ENCODE assay signal across 25 cellular contexts in the genomic region with DNA sequence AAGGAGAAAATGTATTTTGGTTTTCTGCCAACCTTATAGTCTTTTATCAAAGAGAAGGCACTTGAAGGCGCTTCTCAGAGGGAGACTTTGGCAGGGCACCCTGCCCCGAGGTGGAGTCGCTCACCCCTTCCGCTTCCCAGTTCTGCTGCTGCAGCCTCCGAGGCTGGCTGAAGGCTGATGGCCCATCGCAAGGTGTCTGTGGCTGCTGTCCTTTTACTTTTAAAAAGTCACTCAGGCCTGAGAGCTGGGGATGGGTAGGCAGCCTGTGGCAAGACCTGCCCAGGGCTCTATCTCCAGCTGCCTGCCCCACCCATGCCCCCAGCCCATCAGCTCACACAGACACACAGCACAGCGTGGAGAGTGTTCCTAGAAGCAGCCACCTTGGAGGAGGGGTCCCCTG.
DNase-seq lines count a peak whose midpoint lies in the region; ATAC-seq and TF ChIP-seq lines count a peak whose summit lies in the region.
"Had no signal": no experiment of that assay in that cellular context is flagged by ENCODE, and none has a peak within 500 bp of the region (broad histone marks: within the 10 kb centered on the region; RNA-seq: fewer than 3 reads in every experiment).

No MANE protein-coding gene starts in this region.

- H3K4me1 Mint-ChIP-seq in activated CD8-positive, alpha-beta T cell treated with anti-CD3 and anti-CD28 coated beads, Interleukin-2, amount 10 ng/mL, durations not matched to agents 7 days and 5 days (ENCODE audit: low read depth) = peaks cover 29% of the 10 kb centered on the region
- peaks cover 22% of the 10 kb centered on the region for H3K4me1 Mint-ChIP-seq in activated CD8-positive, alpha-beta T cell treated with anti-CD3 and anti-CD28 coated beads for 36 hours (ENCODE audit: low read depth)
- H3K4me1 Mint-ChIP-seq in naive thymus-derived CD8-positive, alpha-beta T cell = peaks cover 6 to 26% (median 18%) of the 10 kb centered on the region in 4 donors

- no peak overlapping the region for H3K27ac Mint-ChIP-seq in activated CD8-positive, alpha-beta T cell treated with anti-CD3 and anti-CD28 coated beads, Interleukin-2, amount 10 ng/mL, durations not matched to agents 7 days and 5 days
- no peak overlapping the region for H3K27ac Mint-ChIP-seq in activated CD8-positive, alpha-beta T cell treated with anti-CD3 and anti-CD28 coated beads for 36 hours
- no peak overlapping the region for H3K27ac Mint-ChIP-seq in naive thymus-derived CD8-positive, alpha-beta T cell
- H3K27ac Mint-ChIP-seq: CD4-positive, CD25-positive, alpha-beta regulatory T cell had no signal

- CTCF ChIA-PET in activated CD8-positive, alpha-beta T cell treated with anti-CD3 and anti-CD28 coated beads, Interleukin-2, amount 10 ng/mL, durations not matched to agents 7 days and 5 days (lab: Charles Lee) = no interaction called here
- CTCF ChIA-PET in activated CD8-positive, alpha-beta T cell treated with anti-CD3 and anti-CD28 coated beads for 36 hours (lab: Charles Lee) = no interaction called here

- POLR2A ChIA-PET in activated CD8-positive, alpha-beta T cell treated with anti-CD3 and anti-CD28 coated beads, Interleukin-2, amount 10 ng/mL, durations not matched to agents 7 days and 5 days (lab: Charles Lee) = no interaction called here
- POLR2A ChIA-PET in activated CD8-positive, alpha-beta T cell treated with anti-CD3 and anti-CD28 coated beads for 36 hours (lab: Charles Lee) = no interaction called here
- POLR2A ChIA-PET in naive thymus-derived CD8-positive, alpha-beta T cell (lab: Charles Lee) = no interaction called here

- DNase-seq in activated CD8-positive, alpha-beta T cell treated with anti-CD3 and anti-CD28 coated beads, Interleukin-2, amount 10 ng/mL, durations not matched to agents 7 days and 5 days = peak; percentile 17
- DNase-seq in activated CD8-positive, alpha-beta T cell treated with anti-CD3 and anti-CD28 coated beads for 36 hours = no peak
- DNase-seq in NCI-H1092 (lab: John Stamatoyannopoulos, UW) (peak; percentile 14), sciatic nerve (ENCODE audit: low spot score) (peak; percentile 10), T-helper 1 cell (no peak)
- DNase-seq in naive thymus-derived CD8-positive, alpha-beta T cell = no peak
- DNase-seq: CD4-positive, CD25-positive, alpha-beta regulatory T cell; DMS153; GM23248; H7; IMR-90; KG1; MG63; NCI-H1417; NCI-H1694; NCI-H2081 treated with DMSO at 0.1 percent for 48 hours; NCI-H2171; NCI-H345; NCI-H524; NCI-H774; PC-9; SJCRH30 had no signal

- H3K36me3 Mint-ChIP-seq in activated CD8-positive, alpha-beta T cell treated with anti-CD3 and anti-CD28 coated beads, Interleukin-2, amount 10 ng/mL, durations not matched to agents 7 days and 5 days (ENCODE audit: low read depth) = no peaks in the 10 kb centered on the region
- no peaks in the 10 kb centered on the region for H3K36me3 Mint-ChIP-seq in activated CD8-positive, alpha-beta T cell treated with anti-CD3 and anti-CD28 coated beads for 36 hours (ENCODE audit: low read depth)
- no peaks in the 10 kb centered on the region for H3K36me3 Mint-ChIP-seq in naive thymus-derived CD8-positive, alpha-beta T cell
- H3K36me3 Mint-ChIP-seq: CD4-positive, CD25-positive, alpha-beta regulatory T cell had no signal

- no peak for ATAC-seq in activated CD8-positive, alpha-beta T cell treated with anti-CD3 and anti-CD28 coated beads, Interleukin-2, amount 10 ng/mL, durations not matched to agents 7 days and 5 days
- no peak for ATAC-seq in activated CD8-positive, alpha-beta T cell treated with anti-CD3 and anti-CD28 coated beads for 36 hours
- no peak for ATAC-seq in sciatic nerve
- no peak for ATAC-seq in HG02759 (IDR thresholded peaks at IDR 0.05; ENCODE audit: unreplicated experiment)
- no peak for ATAC-seq in naive thymus-derived CD8-positive, alpha-beta T cell
- ATAC-seq: Right ventricle myocardium inferior had no signal

- H3K9me3 Mint-ChIP-seq in activated CD8-positive, alpha-beta T cell treated with anti-CD3 and anti-CD28 coated beads, Interleukin-2, amount 10 ng/mL, durations not matched to agents 7 days and 5 days (ENCODE audit: insufficient read depth) = no peaks in the 10 kb centered on the region
- H3K9me3 Mint-ChIP-seq in activated CD8-positive, alpha-beta T cell treated with anti-CD3 and anti-CD28 coated beads for 36 hours = no peaks in the 10 kb centered on the region
- H3K9me3 Mint-ChIP-seq in naive thymus-derived CD8-positive, alpha-beta T cell = no peaks in the 10 kb centered on the region
- H3K9me3 Mint-ChIP-seq: CD4-positive, CD25-positive, alpha-beta regulatory T cell had no signal

- no peaks in the 10 kb centered on the region for H3K27me3 Mint-ChIP-seq in activated CD8-positive, alpha-beta T cell treated with anti-CD3 and anti-CD28 coated beads, Interleukin-2, amount 10 ng/mL, durations not matched to agents 7 days and 5 days (ENCODE audit: low read depth)
- no peaks in the 10 kb centered on the region for H3K27me3 Mint-ChIP-seq in activated CD8-positive, alpha-beta T cell treated with anti-CD3 and anti-CD28 coated beads for 36 hours
- H3K27me3 Mint-ChIP-seq in naive thymus-derived CD8-positive, alpha-beta T cell = peaks cover 0 to 3% (median 0%) of the 10 kb centered on the region in 5 donors
- H3K27me3 Mint-ChIP-seq: CD4-positive, CD25-positive, alpha-beta regulatory T cell had no signal

- intact Hi-C loops in activated CD8-positive, alpha-beta T cell treated with anti-CD3 and anti-CD28 coated beads for 36 hours (cut with micrococcal nuclease) = no loop called here
- intact Hi-C loops in sciatic nerve (cut with DNase I) = no loop called here

- TF ChIP-seq CTCF in activated CD8-positive, alpha-beta T cell treated with anti-CD3 and anti-CD28 coated beads for 36 hours (IDR thresholded peaks at IDR 0.05) = no peak
- no peak for TF ChIP-seq CTCF in VCaP (conservative IDR thresholded peaks at IDR 0.05)

- H3K27ac ChIP-seq in VCaP = peak overlapping the region; percentile 5; the same call in 1 of the 2 replicates
- H3K27ac ChIP-seq: GM23248, PC-9, SJCRH30 had no signal

- no peak overlapping the region for H3K4me3 Mint-ChIP-seq in activated CD8-positive, alpha-beta T cell treated with anti-CD3 and anti-CD28 coated beads, Interleukin-2, amount 10 ng/mL, durations not matched to agents 7 days and 5 days
- no peak overlapping the region for H3K4me3 Mint-ChIP-seq in activated CD8-positive, alpha-beta T cell treated with anti-CD3 and anti-CD28 coated beads for 36 hours
- H3K4me3 Mint-ChIP-seq in naive thymus-derived CD8-positive, alpha-beta T cell = no peak overlapping the region
- H3K4me3 Mint-ChIP-seq: CD4-positive, CD25-positive, alpha-beta regulatory T cell had no signal

Comparison
In these comparisons a context has a peak if more than half of its experiments do, and no peak if none do; other contexts are left out.
1. DNase-seq: peak in activated CD8-positive, alpha-beta T cell treated with anti-CD3 and anti-CD28 coated beads, Interleukin-2, amount 10 ng/mL, durations not matched to agents 7 days and 5 days (single experiment), NCI-H1092 (single experiment) and sciatic nerve (single experiment); none in activated CD8-positive, alpha-beta T cell treated with anti-CD3 and anti-CD28 coated beads for 36 hours (single experiment), T-helper 1 cell (0 of 5) and naive thymus-derived CD8-positive, alpha-beta T cell (0 of 10).